8 cellular contexts compared by ENCODE assay signal in the genomic region with DNA sequence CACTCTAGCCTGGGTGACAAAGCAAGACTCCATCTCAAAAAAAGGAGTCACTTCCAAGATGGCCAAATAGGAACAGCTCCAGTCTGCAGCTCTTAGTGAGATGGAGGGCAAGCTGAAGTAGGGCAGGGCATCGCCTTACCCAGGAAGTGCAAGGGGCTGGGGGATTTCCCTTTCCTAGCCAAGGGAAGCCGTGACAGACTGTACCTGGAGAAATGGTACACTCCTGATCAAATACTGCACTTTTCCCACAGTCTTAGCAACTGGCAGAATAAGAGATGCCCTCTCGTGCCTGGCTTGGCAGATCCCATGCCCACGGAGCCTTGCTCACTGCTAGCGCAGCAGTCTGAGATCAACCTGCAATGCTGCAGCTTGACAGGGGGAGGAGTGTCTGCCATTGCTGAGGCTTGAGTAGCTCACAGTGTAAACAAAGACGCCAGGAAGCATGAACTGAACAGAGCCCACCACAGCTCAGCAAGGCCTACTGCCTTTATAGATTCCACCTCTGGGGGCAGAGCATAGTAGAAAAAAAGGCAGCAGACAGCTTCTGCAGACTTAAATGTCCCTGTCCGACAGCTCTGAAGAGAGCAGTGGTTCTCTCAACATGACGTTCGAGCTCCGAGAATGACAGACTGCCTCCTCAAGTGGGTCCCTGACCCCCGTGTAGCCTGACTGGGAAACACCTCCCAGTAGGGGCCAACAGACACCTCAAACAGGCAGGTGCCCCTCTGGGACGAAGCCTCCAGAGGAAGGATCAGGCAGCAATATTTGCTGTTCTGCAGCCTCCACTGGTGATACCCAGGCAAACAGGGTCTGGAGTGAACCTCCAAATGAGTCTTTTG.
DNase-seq lines count a peak whose midpoint lies in the region; ATAC-seq, FAIRE-seq and TF ChIP-seq lines count a peak whose summit lies in the region.
"Not testable (repeated sequence)": the region's sequence is repeated elsewhere in the genome, so short reads cannot be mapped to it uniquely, and the experiment has no call there.

No MANE protein-coding gene starts in this region.

- peak; percentile 24 for DNase-seq in AG10803 (ENCODE audit: low read depth)
- peak; percentile 32 for DNase-seq in LHCN-M2 (ENCODE audit: low read depth)
- DNase-seq in RCC 7860 (ENCODE audit: low spot score), result peak; percentile 16
- peak; percentile 45 for DNase-seq in activated CD8-positive, alpha-beta memory T cell treated with anti-CD3 and anti-CD28 coated beads, Interleukin-2, amount 50 U/mL, for 4 hours
- not testable (repeated sequence) for DNase-seq in chondrocyte (ENCODE audit: low spot score); left lung
- peak; percentile 7 for DNase-seq in stimulated activated CD4-positive, alpha-beta T cell treated with anti-CD3 and anti-CD28 coated beads, Interleukin-15, amount 100 ng/mL, for 48 hours (ENCODE audit: low read depth in 2 of 2)

- H3K4me1 Mint-ChIP-seq in chondrocyte (ENCODE audit: low read depth), result peaks cover 19% of the 10 kb centered on the region

- H3K27me3 Mint-ChIP-seq in chondrocyte (ENCODE audit: low read depth), result not testable (repeated sequence)

- TF ChIP-seq CTCF in AG10803 (conservative IDR thresholded peaks at IDR 0.05; ENCODE audit: low read length) (peak; percentile 39), chondrocyte (IDR thresholded peaks at IDR 0.05) (peak; percentile 64), left lung (IDR thresholded peaks at IDR 0.05) (peak in 1 of 2 donors; percentile 7)

- peak; percentile 82 for ATAC-seq in GM19395 (IDR thresholded peaks at IDR 0.05; ENCODE audit: unreplicated experiment)
- peak; percentile 44 for ATAC-seq in left lung

- not testable (repeated sequence) for H3K9me3 ChIP-seq in left lung

- H3K4me3 Mint-ChIP-seq in chondrocyte (ENCODE audit: unreplicated experiment), result not testable (repeated sequence)

- H3K4me1 ChIP-seq in left lung, result not testable (repeated sequence)

- H3K9me3 Mint-ChIP-seq in chondrocyte (ENCODE audit: low read depth), result peaks cover 11% of the 10 kb centered on the region

- H3K4me3 ChIP-seq in AG10803 (ENCODE audit: low read length); left lung: not testable (repeated sequence)

- not testable (repeated sequence) for H3K27ac ChIP-seq in left lung

- H3K27ac Mint-ChIP-seq in chondrocyte (ENCODE audit: unreplicated experiment), result not testable (repeated sequence)

- not testable (repeated sequence) for H3K27me3 ChIP-seq in left lung

- intact Hi-C loops in left lung (cut with DNase I), result not testable (repeated sequence)

- not testable (repeated sequence) for FAIRE-seq in RCC 7860 (lab: Jason Lieb, UNC)

- H3K36me3 Mint-ChIP-seq in chondrocyte (ENCODE audit: low read depth), result not testable (repeated sequence)

- H3K36me3 ChIP-seq in left lung, result not testable (repeated sequence)
